Comparison of ENCODE assay signal across 17 cellular contexts in genomic region chr1:52238474-52238873, GRCh38.
DNase-seq lines count a peak whose midpoint lies in the region; ATAC-seq and TF ChIP-seq lines count a peak whose summit lies in the region.
"Had no signal": no experiment of that assay in that cellular context is flagged by ENCODE, and none has a peak within 500 bp of the region (broad histone marks: within the 10 kb centered on the region; RNA-seq: fewer than 3 reads in every experiment).

No MANE protein-coding gene starts in this region.

- no peaks in the 10 kb centered on the region for H3K79me2 ChIP-seq in HCT116 (ENCODE audit: insufficient read depth, low read length)

- H3K4me2 ChIP-seq in HCT116 (ENCODE audit: low read length), result 0 out of 2 replicates have a peak overlapping the region, but pooled peaks have one; percentile 0
- H3K4me2 ChIP-seq: KMS-11, neural progenitor cell had no signal

- no peaks in the 10 kb centered on the region for H3K36me3 ChIP-seq in HCT116 (ENCODE audit: control insufficient read depth in 1 of 2, insufficient read depth in 2 of 2, low read length in 2 of 2)
- H3K36me3 ChIP-seq: neural progenitor cell had no signal

- POLR2A ChIA-PET in AG04449 (lab: Yijun Ruan, JAX), result no interaction called here
- POLR2A ChIA-PET in HCT116 (lab: Charles Lee), result no interaction called here

- no peak for ATAC-seq in HCT116
- ATAC-seq in esophagus mucosa, result no peak
- ATAC-seq: Panc1 had no signal

- no peaks in the 10 kb centered on the region for H3K9me2 ChIP-seq in HCT116 (ENCODE audit: insufficient read depth)

- no peaks in the 10 kb centered on the region for H3K27me3 ChIP-seq in HCT116 (ENCODE audit: insufficient read depth, low read length)
- H3K27me3 ChIP-seq: esophagus squamous epithelium, neural progenitor cell had no signal

- H3K9me3 ChIP-seq in HCT116 (ENCODE audit: control insufficient read depth in 1 of 2, insufficient read depth in 1 of 2, low read depth in 1 of 2, low read length in 2 of 2), result no peaks in the 10 kb centered on the region
- H3K9me3 ChIP-seq: esophagus squamous epithelium had no signal

- no peak overlapping the region for H2AFZ ChIP-seq in HCT116 (ENCODE audit: low read depth, low read length, poor library complexity, severe bottlenecking)
- H2AFZ ChIP-seq: neural progenitor cell had no signal

- TF ChIP-seq POLR2A in HCT116 (IDR thresholded peaks at IDR 0.05; ENCODE audit: borderline replicate concordance, extremely low read depth, insufficient read depth, insufficient read length), result no peak

- RAD21 ChIA-PET in HCT116 (lab: Charles Lee; ENCODE audit: low non-redundant PET in 1 of 2, low total read pairs in 2 of 2, uncharacterized antibody in 2 of 2, unreplicated experiment in 2 of 2), result no interaction called here

- DNase-seq in AG04449 (ENCODE audit: low read depth, low spot score) (peak; percentile 21), HCT116 (ENCODE audit: low read depth, low spot score) (no peak), amniotic epithelial cell (ENCODE audit: low read depth) (peak; percentile 59), glomerular visceral epithelial cell (ENCODE audit: extremely low spot score) (peak; percentile 7), T-helper 9 cell (no peak), DMS153 (lab: John Stamatoyannopoulos, UW) (no peak)
- DNase-seq in stimulated activated CD4-positive, alpha-beta T cell treated with anti-CD3 and anti-CD28 coated beads, Interleukin-4, amount 100 ng/mL, for 24 hours, result no peak
- DNase-seq: ACHN; activated CD4-positive, alpha-beta T cell treated with anti-CD3 and anti-CD28 coated beads for 48 hours; activated naive CD8-positive, alpha-beta T cell treated with anti-CD3 and anti-CD28 coated beads, Interleukin-2, amount 10 ng/mL, durations not matched to agents 7 days and 5 days; DMS53; esophagus squamous epithelium; NCI-H510A treated with DMSO at 0.1 percent for 48 hours had no signal

- CTCF ChIA-PET in AG04449 (lab: Yijun Ruan, JAX), result no interaction called here
- CTCF ChIA-PET in HCT116 (lab: Charles Lee), result no interaction called here

- H3K4me3 ChIP-seq in AG04449 (ENCODE audit: low read depth, low read length), result no peak overlapping the region
- no peak overlapping the region for H3K4me3 ChIP-seq in HCT116 (replicated peaks in 1 of 2; ENCODE audit: low read depth in 1 of 2, low read length in 2 of 2)
- H3K4me3 ChIP-seq: esophagus squamous epithelium, neural progenitor cell had no signal

- peaks cover 6 to 44% of the 10 kb centered on the region in 2 experiments; a peak in 3 of 4 replicates for H3K4me1 ChIP-seq in HCT116 (ENCODE audit: control insufficient read depth in 1 of 2, insufficient read depth in 2 of 2, low read length in 2 of 2)
- H3K4me1 ChIP-seq: esophagus squamous epithelium, neural progenitor cell had no signal

- TF ChIP-seq RAD21 in HCT116 (IDR thresholded peaks at IDR 0.05; ENCODE audit: low read depth), result no peak

- no peak for TF ChIP-seq CTCF in AG04449 (IDR thresholded peaks at IDR 0.05; ENCODE audit: insufficient read depth, low read length, missing control alignments)
- no peak for TF ChIP-seq CTCF in HCT116 (IDR thresholded peaks at IDR 0.05 in 2 of 3, conservative IDR thresholded peaks at IDR 0.05 in 1 of 3; ENCODE audit: borderline replicate concordance in 1 of 3, insufficient read depth in 1 of 3, low read depth in 2 of 3, low read length in 2 of 3)

- intact Hi-C loops in HCT116 (cut with micrococcal nuclease), result no loop called here

- no peak overlapping the region for H3K9ac ChIP-seq in HCT116 (ENCODE audit: low read length)
- H3K9ac ChIP-seq: KMS-11, neural progenitor cell had no signal

- no TSS peak for BruUV-seq in HCT116 (replicated peaks; lab: Mats Ljungman, UMichigan)

- no peak overlapping the region for H3K27ac ChIP-seq in HCT116 (ENCODE audit: low read depth, low read length)
- H3K27ac ChIP-seq: esophagus squamous epithelium, KMS-11, neural progenitor cell had no signal

- H4K20me1 ChIP-seq in HCT116 (ENCODE audit: insufficient read depth), result no peaks in the 10 kb centered on the region

TF ChIP-seq in HCT116, 20 proteins besides CTCF, POLR2A, EP300 and RAD21:
- TF ChIP-seq, protein P1, sequence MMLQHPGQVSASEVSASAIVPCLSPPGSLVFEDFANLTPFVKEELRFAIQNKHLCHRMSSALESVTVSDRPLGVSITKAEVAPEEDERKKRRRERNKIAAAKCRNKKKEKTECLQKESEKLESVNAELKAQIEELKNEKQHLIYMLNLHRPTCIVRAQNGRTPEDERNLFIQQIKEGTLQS (IDR thresholded peaks at IDR 0.05), result no peak
- TF ChIP-seq FOSL1 (IDR thresholded peaks at IDR 0.05; ENCODE audit: low read depth), result no peak

Comparison
In these comparisons a context has a peak if more than half of its experiments do, and no peak if none do; other contexts are left out.
1. DNase-seq: peak in AG04449 (single experiment), amniotic epithelial cell (single experiment) and glomerular visceral epithelial cell (single experiment); none in HCT116 (single experiment), stimulated activated CD4-positive, alpha-beta T cell treated with anti-CD3 and anti-CD28 coated beads, Interleukin-4, amount 100 ng/mL, for 24 hours (single experiment), T-helper 9 cell (single experiment) and DMS153 (single experiment).